8 cellular contexts compared by ENCODE assay signal in the genomic region with DNA sequence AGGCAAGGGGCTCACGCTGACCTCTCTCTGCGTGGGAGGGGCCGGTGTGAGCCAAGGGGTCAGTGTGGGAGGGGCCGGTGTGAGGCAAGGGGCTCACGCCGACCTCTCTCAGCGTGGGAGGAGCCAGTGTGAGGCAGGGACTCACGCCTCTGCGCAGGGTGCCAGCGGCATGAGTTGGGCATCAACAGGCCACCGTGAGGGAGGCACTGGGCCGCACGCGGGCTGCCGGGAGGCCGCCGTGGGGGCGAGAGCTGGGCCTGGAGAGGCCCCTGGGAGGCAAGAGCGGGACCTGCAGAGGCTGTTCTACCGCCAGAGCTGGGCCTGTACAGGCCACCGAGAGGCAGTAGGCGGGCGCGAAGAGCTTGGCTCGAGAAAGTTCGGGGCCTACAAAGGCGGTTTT.
DNase-seq lines count a peak whose midpoint lies in the region; ATAC-seq and TF ChIP-seq lines count a peak whose summit lies in the region.
"Not testable (repeated sequence)": the region's sequence is repeated elsewhere in the genome, so short reads cannot be mapped to it uniquely, and the experiment has no call there.

No MANE protein-coding gene starts in this region.

- POLR2A ChIA-PET in T-cell (lab: Charles Lee); activated CD4-positive, alpha-beta memory T cell treated with anti-CD3 and anti-CD28 coated beads for 36 hours (lab: Charles Lee): not testable (repeated sequence)

- CTCF ChIA-PET in T-cell (lab: Charles Lee); activated CD4-positive, alpha-beta memory T cell treated with anti-CD3 and anti-CD28 coated beads for 36 hours (lab: Charles Lee): not testable (repeated sequence)

- H3K4me3 Mint-ChIP-seq in T-cell; activated CD4-positive, alpha-beta memory T cell treated with anti-CD3 and anti-CD28 coated beads for 36 hours; glutamatergic neuron (ENCODE audit: unreplicated experiment): not testable (repeated sequence)

- not testable (repeated sequence) for TF ChIP-seq CTCF in glutamatergic neuron (IDR thresholded peaks at IDR 0.05; ENCODE audit: partially characterized antibody, unreplicated experiment); psoas muscle (IDR thresholded peaks at IDR 0.05)

- WGBS in psoas muscle, 3 donors = 91 to 95% (median 93%) methylated on average over 14 to 15 of the region's 27 CpGs
- 93% methylated on average over 14 of the region's 27 CpGs for WGBS in aorta, 2 donors

- not testable (repeated sequence) for ATAC-seq in T-cell (replicated peaks in 1 of 4); psoas muscle; aorta (ENCODE audit: low FRiP score)

- DNase-seq in T-cell (peak in 18 of 34 experiments; percentile 1 to 38 (median 16)), glutamatergic neuron (peak; percentile 25), mesenteric fat pad (ENCODE audit: low spot score) (peak; percentile 97), psoas muscle (peak; percentile 39 to 67), aorta (peak; percentile 79 to 91)
- peak; percentile 28 for DNase-seq in activated CD4-positive, alpha-beta memory T cell treated with anti-CD3 and anti-CD28 coated beads for 36 hours
- peak; percentile 59 for DNase-seq in activated naive CD4-positive, alpha-beta T cell treated with anti-CD3 and anti-CD28 coated beads, Interleukin-2, amount 50 U/mL, for 16 hours
- DNase-seq in stimulated activated CD4-positive, alpha-beta T cell treated with anti-CD3 and anti-CD28 coated beads, TNF-alpha, amount 100 ng/mL, for 48 hours (ENCODE audit: low read depth in 3 of 3) = peak in 2 of 3 donors; percentile 2 to 17

- H3K4me3 ChIP-seq in psoas muscle; aorta (ENCODE audit: low read length in 2 of 2): not testable (repeated sequence)

- not testable (repeated sequence) for H3K9me3 Mint-ChIP-seq in T-cell; activated CD4-positive, alpha-beta memory T cell treated with anti-CD3 and anti-CD28 coated beads for 36 hours; glutamatergic neuron (ENCODE audit: unreplicated experiment)

- H3K4me1 Mint-ChIP-seq in T-cell; activated CD4-positive, alpha-beta memory T cell treated with anti-CD3 and anti-CD28 coated beads for 36 hours (ENCODE audit: low read depth); glutamatergic neuron (ENCODE audit: low read depth, unreplicated experiment): not testable (repeated sequence)

- not testable (repeated sequence) for H3K36me3 Mint-ChIP-seq in T-cell; activated CD4-positive, alpha-beta memory T cell treated with anti-CD3 and anti-CD28 coated beads for 36 hours; glutamatergic neuron (ENCODE audit: unreplicated experiment)

- not testable (repeated sequence) for H3K27ac ChIP-seq in psoas muscle; aorta (ENCODE audit: low read depth in 1 of 2, low read length in 2 of 2)

- intact Hi-C loops in activated CD4-positive, alpha-beta memory T cell treated with anti-CD3 and anti-CD28 coated beads for 36 hours (cut with micrococcal nuclease); psoas muscle (cut with DNase I); aorta (cut with DNase I): not testable (repeated sequence)

- H3K9me3 ChIP-seq in psoas muscle; aorta (ENCODE audit: control insufficient read depth, low read length): not testable (repeated sequence)

- not testable (repeated sequence) for H3K4me1 ChIP-seq in psoas muscle; aorta (ENCODE audit: control insufficient read depth in 1 of 2, insufficient read depth in 2 of 2, low read length in 2 of 2)

- H3K27me3 Mint-ChIP-seq in T-cell; activated CD4-positive, alpha-beta memory T cell treated with anti-CD3 and anti-CD28 coated beads for 36 hours; glutamatergic neuron (ENCODE audit: unreplicated experiment): not testable (repeated sequence)

- not testable (repeated sequence) for H3K27ac Mint-ChIP-seq in T-cell; activated CD4-positive, alpha-beta memory T cell treated with anti-CD3 and anti-CD28 coated beads for 36 hours; glutamatergic neuron (ENCODE audit: unreplicated experiment)

- not testable (repeated sequence) for H3K27me3 ChIP-seq in psoas muscle (ENCODE audit: insufficient read depth in 3 of 3, low read length in 2 of 3); aorta (ENCODE audit: control insufficient read depth in 1 of 2, insufficient read depth in 2 of 2, low read length in 1 of 2)

- not testable (repeated sequence) for H3K36me3 ChIP-seq in psoas muscle (ENCODE audit: insufficient read depth in 1 of 2, low read depth in 1 of 2); aorta (ENCODE audit: control insufficient read depth in 1 of 2, insufficient read depth in 2 of 2, low read length in 1 of 2)

Comparison
In these comparisons a context has a peak if more than half of its experiments do, and no peak if none do; other contexts are left out.
1. DNase-seq: peak in every context shown above with its lines; median percentile 97 in mesenteric fat pad; 85 in aorta; 59 in activated naive CD4-positive, alpha-beta T cell treated with anti-CD3 and anti-CD28 coated beads, Interleukin-2, amount 50 U/mL, for 16 hours; 53 in psoas muscle; 28 in activated CD4-positive, alpha-beta memory T cell treated with anti-CD3 and anti-CD28 coated beads for 36 hours; 25 in glutamatergic neuron; 16 in T-cell; 10 in stimulated activated CD4-positive, alpha-beta T cell treated with anti-CD3 and anti-CD28 coated beads, TNF-alpha, amount 100 ng/mL, for 48 hours.